In genomic region chr12:50784501-50784900, GRCh38 we compare ENCODE assay signal across 30 cellular contexts. TPM values are rescaled to one million over a fixed set of nuclear protein-coding genes. Genes with fewer than 3 reads are reported as not detected.
DNase-seq lines count a peak whose midpoint lies in the region; ATAC-seq and TF ChIP-seq lines count a peak whose summit lies in the region.
"Had no signal": no experiment of that assay in that cellular context is flagged by ENCODE, and none has a peak within 500 bp of the region (broad histone marks: within the 10 kb centered on the region; RNA-seq: fewer than 3 reads in every experiment).

No MANE protein-coding gene starts in this region.

- DNase-seq in CD4-positive, alpha-beta memory T cell = peak in 2 of 5 donors; percentile 13 to 35
- DNase-seq in activated CD4-positive, alpha-beta memory T cell treated with anti-CD3 and anti-CD28 coated beads for 36 hours = no peak
- DNase-seq in foreskin keratinocyte (no peak), esophagus muscularis mucosa (ENCODE audit: extremely low spot score) (no peak), hepatic stellate cell (ENCODE audit: low spot score) (no peak)
- DNase-seq: activated CD4-positive, alpha-beta T cell treated with anti-CD3 and anti-CD28 coated beads, Interleukin-2, amount 50 U/mL, for 1 hour; activated naive CD4-positive, alpha-beta T cell treated with Interleukin-2 at 50 U/mL for 16 hours; amygdala; colonic mucosa; effector CD8-positive, alpha-beta T cell; foreskin fibroblast; heart right ventricle; kidney glomerular epithelial cell; NCI-H1436 treated with DMSO at 0.1 percent for 48 hours; NCI-H2107; NCI-H446; NCI-H82; right lobe of liver; stimulated activated CD4-positive, alpha-beta T cell treated with anti-CD3 and anti-CD28 coated beads, Interleukin-2, amount 100 ng/mL, for 48 hours had no signal

- peaks cover 24% of the 10 kb centered on the region for H3K79me2 ChIP-seq in ACC112 (ENCODE audit: control insufficient read depth, insufficient read depth, low read length, unreplicated experiment)

- no peak for TF ChIP-seq POLR2A in esophagus muscularis mucosa (IDR thresholded peaks at IDR 0.05; ENCODE audit: low read depth)

- peak overlapping the region in 6 of 7 donors; percentile 39 to 55 (median 50) for H3K27ac Mint-ChIP-seq in CD4-positive, alpha-beta memory T cell
- H3K27ac Mint-ChIP-seq in activated CD4-positive, alpha-beta memory T cell treated with anti-CD3 and anti-CD28 coated beads for 36 hours = peak overlapping the region; percentile 55
- H3K27ac Mint-ChIP-seq: GM23338 had no signal

- H3K36me3 Mint-ChIP-seq in CD4-positive, alpha-beta memory T cell = peaks cover 45 to 46% of the 10 kb centered on the region in 2 donors
- peaks cover 24% of the 10 kb centered on the region for H3K36me3 Mint-ChIP-seq in activated CD4-positive, alpha-beta memory T cell treated with anti-CD3 and anti-CD28 coated beads for 36 hours

- POLR2A ChIA-PET in CD4-positive, alpha-beta memory T cell (lab: Charles Lee; ENCODE audit: partially characterized antibody) = no interaction called here
- POLR2A ChIA-PET in activated CD4-positive, alpha-beta memory T cell treated with anti-CD3 and anti-CD28 coated beads for 36 hours (lab: Charles Lee) = interaction anchor here (0.5 kb wide), 1 partner anchor 17 kb away, joined by 4 read pairs; no protein-coding TSS in a partner anchor

- no peak overlapping the region for H2AFZ ChIP-seq in ACC112 (ENCODE audit: low read length, unreplicated experiment)
- H2AFZ ChIP-seq: GM23338 had no signal

- H3K27me3 ChIP-seq in ACC112 (ENCODE audit: insufficient read depth, low read length) (no peaks in the 10 kb centered on the region), foreskin keratinocyte (no peaks in the 10 kb centered on the region), esophagus muscularis mucosa (no peaks in the 10 kb centered on the region)
- H3K27me3 ChIP-seq in CD4-positive, alpha-beta memory T cell (ENCODE audit: insufficient read depth, low read length) = no peaks in the 10 kb centered on the region
- H3K27me3 ChIP-seq: colonic mucosa, heart right ventricle, right lobe of liver had no signal

- H3K4me3 Mint-ChIP-seq in CD4-positive, alpha-beta memory T cell = peak overlapping the region in 3 of 8 donors; percentile 0 to 15 (median 4)
- H3K4me3 Mint-ChIP-seq in activated CD4-positive, alpha-beta memory T cell treated with anti-CD3 and anti-CD28 coated beads for 36 hours = no peak overlapping the region
- H3K4me3 Mint-ChIP-seq: CD14-positive monocyte, GM23338 had no signal

- CTCF ChIA-PET in CD4-positive, alpha-beta memory T cell (lab: Charles Lee; ENCODE audit: partially characterized antibody) = no interaction called here
- CTCF ChIA-PET in activated CD4-positive, alpha-beta memory T cell treated with anti-CD3 and anti-CD28 coated beads for 36 hours (lab: Charles Lee) = no interaction called here

- intact Hi-C loops in CD4-positive, alpha-beta memory T cell (cut with micrococcal nuclease) = no loop called here
- intact Hi-C loops in activated CD4-positive, alpha-beta memory T cell treated with anti-CD3 and anti-CD28 coated beads for 36 hours (cut with micrococcal nuclease) = no loop called here
- intact Hi-C loops in esophagus muscularis mucosa (cut with DNase I) = no loop called here

- H3K36me3 ChIP-seq in ACC112 (ENCODE audit: insufficient read depth, low read length) (peaks cover 16% of the 10 kb centered on the region), esophagus muscularis mucosa (peaks cover 12 to 42% (median 28%) of the 10 kb centered on the region in 4 donors)
- peaks cover 10% of the 10 kb centered on the region for H3K36me3 ChIP-seq in CD4-positive, alpha-beta memory T cell (ENCODE audit: insufficient read depth, low read length)
- H3K36me3 ChIP-seq: colonic mucosa had no signal

- H3K27me3 Mint-ChIP-seq in CD4-positive, alpha-beta memory T cell = no peaks in the 10 kb centered on the region
- no peaks in the 10 kb centered on the region for H3K27me3 Mint-ChIP-seq in activated CD4-positive, alpha-beta memory T cell treated with anti-CD3 and anti-CD28 coated beads for 36 hours

- H3K9me3 Mint-ChIP-seq in CD4-positive, alpha-beta memory T cell = peaks cover 0 to 6% (median 0%) of the 10 kb centered on the region in 8 donors
- no peaks in the 10 kb centered on the region for H3K9me3 Mint-ChIP-seq in activated CD4-positive, alpha-beta memory T cell treated with anti-CD3 and anti-CD28 coated beads for 36 hours

- H3K4me3 ChIP-seq in ACC112 (ENCODE audit: low read depth, low read length) (no peak overlapping the region), esophagus muscularis mucosa (no peak overlapping the region)
- H3K4me3 ChIP-seq in CD4-positive, alpha-beta memory T cell (ENCODE audit: low read length in 2 of 2) = no peak overlapping the region
- H3K4me3 ChIP-seq: colonic mucosa, GM23338, heart right ventricle, lung, right lobe of liver had no signal

- 93% methylated on average over 4 of the region's 4 CpGs for WGBS in esophagus muscularis mucosa

- TF ChIP-seq CTCF in foreskin keratinocyte (conservative IDR thresholded peaks at IDR 0.05) (no peak), esophagus muscularis mucosa (IDR thresholded peaks at IDR 0.05) (no peak)

- no peak for TF ChIP-seq EP300 in esophagus muscularis mucosa (IDR thresholded peaks at IDR 0.05)

- no peaks in the 10 kb centered on the region for H3K9me3 ChIP-seq in CD4-positive, alpha-beta memory T cell (ENCODE audit: control insufficient read depth in 1 of 2, low read length in 2 of 2)
- no peaks in the 10 kb centered on the region for H3K9me3 ChIP-seq in esophagus muscularis mucosa
- H3K9me3 ChIP-seq: colonic mucosa, right lobe of liver had no signal

- peaks cover 13 to 18% (median 15%) of the 10 kb centered on the region in 4 donors for H3K4me1 Mint-ChIP-seq in CD4-positive, alpha-beta memory T cell
- peaks cover 22% of the 10 kb centered on the region for H3K4me1 Mint-ChIP-seq in activated CD4-positive, alpha-beta memory T cell treated with anti-CD3 and anti-CD28 coated beads for 36 hours (ENCODE audit: low read depth)
- H3K4me1 Mint-ChIP-seq: GM23338 had no signal

- peaks cover 40% of the 10 kb centered on the region for H3K4me1 ChIP-seq in ACC112 (ENCODE audit: control insufficient read depth, insufficient read depth, low read length, unreplicated experiment)
- peaks cover 8% of the 10 kb centered on the region for H3K4me1 ChIP-seq in CD4-positive, alpha-beta memory T cell (ENCODE audit: insufficient read depth, low read length)
- H3K4me1 ChIP-seq in foreskin keratinocyte = peaks cover 29% of the 10 kb centered on the region
- peaks cover 4 to 15% (median 8%) of the 10 kb centered on the region in 4 donors for H3K4me1 ChIP-seq in esophagus muscularis mucosa
- H3K4me1 ChIP-seq: colonic mucosa, right lobe of liver had no signal

- H3K27ac ChIP-seq in ACC112 (ENCODE audit: low read depth, low read length) (peak overlapping the region; percentile 19; the same call in 1 of the 2 replicates), foreskin keratinocyte (peak overlapping the region; percentile 94), esophagus muscularis mucosa (replicated peaks in 1 of 4) (no peak overlapping the region)
- no peak overlapping the region for H3K27ac ChIP-seq in CD4-positive, alpha-beta memory T cell (ENCODE audit: low read depth, low read length)
- H3K27ac ChIP-seq: colonic mucosa, heart right ventricle, HL-60, right lobe of liver, VCaP had no signal

- ATAC-seq in foreskin keratinocyte = no peak
- no peak for ATAC-seq in SK-N-SH treated with all-trans-retinoic acid at 6 μM for 48 hours
- ATAC-seq: GM23338, heart right ventricle, right lobe of liver had no signal

TF ChIP-seq in SK-N-SH treated with all-trans-retinoic acid at 6 μM for 48 hours, 23 proteins besides CTCF, POLR2A, EP300 and RAD21 (continues in another document):
- no peak for TF ChIP-seq ZFP30 (CRISPR knock-in tag; IDR thresholded peaks at IDR 0.05)
- no peak for TF ChIP-seq GLIS3 (CRISPR knock-in tag; IDR thresholded peaks at IDR 0.05)
- no peak for TF ChIP-seq ISL1 (CRISPR knock-in tag; IDR thresholded peaks at IDR 0.05)
- TF ChIP-seq ZNF8 (CRISPR knock-in tag; IDR thresholded peaks at IDR 0.05) = no peak
- no peak for TF ChIP-seq CREB5 (CRISPR knock-in tag; IDR thresholded peaks at IDR 0.05; ENCODE audit: low read depth)
- TF ChIP-seq ZNF70 (CRISPR knock-in tag; IDR thresholded peaks at IDR 0.05) = no peak
- TF ChIP-seq CSRNP3 (CRISPR knock-in tag; IDR thresholded peaks at IDR 0.05) = no peak
- TF ChIP-seq ZFP3 (CRISPR knock-in tag; IDR thresholded peaks at IDR 0.05) = no peak

RNA-seq across cellular contexts. Expression of gene ATF1, which starts 20.6 kb away (rescaled TPM):
- 10 to 100 TPM; 52.2 to 52.3 TPM for total RNA-seq in CD4-positive, alpha-beta memory T cell
- 10 to 100 TPM; 48.7 to 50.8 TPM for polyA plus RNA-seq in CD4-positive, alpha-beta memory T cell
- 10 to 100 TPM; 50.1 to 50.5 TPM for total RNA-seq in activated CD4-positive, alpha-beta memory T cell treated with anti-CD3 and anti-CD28 coated beads for 36 hours
- total RNA-seq in foreskin keratinocyte = 20.8 and 21.4 TPM in 2 replicates
- 9.9 and 12.4 TPM in 2 replicates for polyA plus RNA-seq in foreskin keratinocyte
- total RNA-seq in esophagus muscularis mucosa = 10 to 100 TPM; 16.6 to 29.1 (median 21.1) TPM

RNA-seq across cellular contexts. Expression of gene TMPRSS12, which starts 58.2 kb away (rescaled TPM):
- not detected for total RNA-seq in CD4-positive, alpha-beta memory T cell
- polyA plus RNA-seq in CD4-positive, alpha-beta memory T cell = not detected
- not detected for total RNA-seq in activated CD4-positive, alpha-beta memory T cell treated with anti-CD3 and anti-CD28 coated beads for 36 hours
- not detected in 2 replicates for total RNA-seq in foreskin keratinocyte
- polyA plus RNA-seq in foreskin keratinocyte = not detected in 2 replicates
- not detected for total RNA-seq in esophagus muscularis mucosa
- total RNA-seq: colonic mucosa, GM23338, heart right ventricle, lung, OCI-LY7, posterior vena cava, right lobe of liver, subcutaneous adipose tissue, ureter had no signal
- polyA plus RNA-seq: CD14-positive monocyte, GM23338, heart right ventricle, lung had no signal

Comparison
In these comparisons a context has a peak if more than half of its experiments do, and no peak if none do; other contexts are left out.
1. H3K27ac ChIP-seq: peak in ACC112 (single experiment) and foreskin keratinocyte (single experiment); none in CD4-positive, alpha-beta memory T cell (single experiment) and esophagus muscularis mucosa (0 of 4).